Comparison of ENCODE assay signal across 19 cellular contexts in genomic region chr12:49415426-49416040, GRCh38. TPM values are rescaled to one million over a fixed set of nuclear protein-coding genes. Genes with fewer than 3 reads are reported as not detected.
DNase-seq lines count a peak whose midpoint lies in the region; ATAC-seq and TF ChIP-seq lines count a peak whose summit lies in the region.
"Had no signal": no experiment of that assay in that cellular context is flagged by ENCODE, and none has a peak within 500 bp of the region (broad histone marks: within the 10 kb centered on the region; RNA-seq: fewer than 3 reads in every experiment).

No MANE protein-coding gene starts in this region.

- no peak overlapping the region for H2BK12ac ChIP-seq in neuronal stem cell (ENCODE audit: low read length)

- WGBS in neuronal stem cell (ENCODE audit: extremely low coverage in 2 of 2, insufficient read length in 2 of 2, insufficient replicate concordance in 1 of 2), 2 donors, result no CpG with 5 or more reads among the region's 3 CpGs

- H2BK5ac ChIP-seq in neuronal stem cell (ENCODE audit: low read length), result no peak overlapping the region

- no peak for ATAC-seq in stimulated activated memory B cell treated with anti-CD40 and anti-IgM and Interleukin-4, amounts not matched to agents 10 μg/mL and 1 μg/mL and 100 μg/mL, for 72 hours
- no peak for ATAC-seq in GM19351 (IDR thresholded peaks at IDR 0.05; ENCODE audit: unreplicated experiment)

- no peak overlapping the region for H2BK120ac ChIP-seq in neuronal stem cell (ENCODE audit: low read depth, low read length)

- no peak overlapping the region for H3K4me2 ChIP-seq in neuronal stem cell (ENCODE audit: insufficient read depth, low read length, poor library complexity, severe bottlenecking)
- H3K4me2 ChIP-seq: BLaER1 treated with 17β-estradiol and CSF1 and Interleukin-3, amounts not matched to agents 10 nM and 100 nM had no signal

- H3K27ac Mint-ChIP-seq in stimulated activated memory B cell treated with anti-CD40 and anti-IgM and Interleukin-4, amounts not matched to agents 10 μg/mL and 1 μg/mL and 100 μg/mL, for 72 hours, result no peak overlapping the region

- H3K4me3 Mint-ChIP-seq in stimulated activated memory B cell treated with anti-CD40 and anti-IgM and Interleukin-4, amounts not matched to agents 10 μg/mL and 1 μg/mL and 100 μg/mL, for 72 hours, result no peak overlapping the region

- H3K27me3 ChIP-seq in neuronal stem cell (ENCODE audit: control insufficient read depth in 3 of 3, insufficient read depth in 3 of 3, low read depth in 1 of 3, low read length in 3 of 3), result no peaks in the 10 kb centered on the region
- H3K27me3 ChIP-seq: BLaER1 treated with 17β-estradiol and CSF1 and Interleukin-3, amounts not matched to agents 10 nM and 100 nM; SJCRH30 had no signal

- H2AK5ac ChIP-seq in neuronal stem cell (ENCODE audit: low read depth, low read length), result no peak overlapping the region

- no peak overlapping the region for H3K9ac ChIP-seq in neuronal stem cell (ENCODE audit: low read depth, low read length, poor library complexity)
- H3K9ac ChIP-seq: BLaER1 treated with 17β-estradiol and CSF1 and Interleukin-3, amounts not matched to agents 10 nM and 100 nM had no signal

- peak; percentile 60 for DNase-seq in GF-D8 (lab: John Stamatoyannopoulos, UW)
- peak; percentile 45 for DNase-seq in Jurkat, Clone E6-1 (ENCODE audit: low read depth, low spot score)
- peak; percentile 51 for DNase-seq in OCI-M1 (lab: John Stamatoyannopoulos, UW)
- peak; percentile 50 for DNase-seq in fibroblast of villous mesenchyme (ENCODE audit: low read depth)
- no peak for DNase-seq in neuronal stem cell (ENCODE audit: low spot score)
- DNase-seq in NCI-H2227 (lab: John Stamatoyannopoulos, UW; ENCODE audit: unreplicated experiment), result no peak
- DNase-seq: DMS79 treated with DMSO at 0.1 percent for 48 hours, H7, IMR-90, NCI-H1092, NCI-H146, NCI-H2081 treated with DMSO at 0.1 percent for 48 hours, NCI-H345, NCI-H69, SJCRH30, SW 1271 had no signal

- no peak overlapping the region for H3K4ac ChIP-seq in neuronal stem cell (ENCODE audit: low read length)

- no peaks in the 10 kb centered on the region for H3K4me1 ChIP-seq in neuronal stem cell (ENCODE audit: control insufficient read depth in 2 of 2, insufficient read depth in 1 of 2, low read depth in 1 of 2, low read length in 2 of 2)

- no peak overlapping the region for H3K4me3 ChIP-seq in Jurkat, Clone E6-1 (ENCODE audit: low read length)
- H3K4me3 ChIP-seq in fibroblast of villous mesenchyme (ENCODE audit: low read depth, low read length) (no peak overlapping the region), neuronal stem cell (ENCODE audit: low read length in 2 of 2) (no peak overlapping the region)
- H3K4me3 ChIP-seq: BLaER1 treated with 17β-estradiol and CSF1 and Interleukin-3, amounts not matched to agents 10 nM and 100 nM; SJCRH30 had no signal

- no peak overlapping the region for H3K18ac ChIP-seq in neuronal stem cell (ENCODE audit: low read length)

- H3K27ac ChIP-seq in neuronal stem cell (replicated peaks; ENCODE audit: low read length), result no peak overlapping the region
- H3K27ac ChIP-seq: BLaER1 treated with 17β-estradiol and CSF1 and Interleukin-3, amounts not matched to agents 10 nM and 100 nM; SJCRH30 had no signal

- no peaks in the 10 kb centered on the region for H3K9me3 Mint-ChIP-seq in stimulated activated memory B cell treated with anti-CD40 and anti-IgM and Interleukin-4, amounts not matched to agents 10 μg/mL and 1 μg/mL and 100 μg/mL, for 72 hours

- no peaks in the 10 kb centered on the region for H3K79me1 ChIP-seq in neuronal stem cell (ENCODE audit: low read depth, low read length)

- TF ChIP-seq CTCF in fibroblast of villous mesenchyme (IDR thresholded peaks at IDR 0.05; ENCODE audit: insufficient read depth, low read depth, low read length), result no peak

- no peak overlapping the region for H2BK15ac ChIP-seq in neuronal stem cell (ENCODE audit: low read length)

- H3K9me3 ChIP-seq in neuronal stem cell (replicated peaks in 1 of 2; ENCODE audit: control insufficient read depth in 2 of 2, insufficient read depth in 1 of 2, low read depth in 1 of 2, low read length in 2 of 2), result no peaks in the 10 kb centered on the region
- H3K9me3 ChIP-seq: BLaER1 treated with 17β-estradiol and CSF1 and Interleukin-3, amounts not matched to agents 10 nM and 100 nM; SJCRH30 had no signal

- H4K8ac ChIP-seq in neuronal stem cell (ENCODE audit: low read depth, low read length), result no peak overlapping the region

- no peak overlapping the region for H2AFZ ChIP-seq in neuronal stem cell (ENCODE audit: low read length)

- H4K91ac ChIP-seq in neuronal stem cell (ENCODE audit: low read depth, low read length, poor library complexity), result no peak overlapping the region

- peaks cover 0 to 2% of the 10 kb centered on the region in 2 donors for H3K36me3 ChIP-seq in neuronal stem cell (replicated peaks in 1 of 2; ENCODE audit: control insufficient read depth in 2 of 2, insufficient read depth in 2 of 2, low read length in 2 of 2)

- peaks cover 7% of the 10 kb centered on the region for H3K4me1 Mint-ChIP-seq in stimulated activated memory B cell treated with anti-CD40 and anti-IgM and Interleukin-4, amounts not matched to agents 10 μg/mL and 1 μg/mL and 100 μg/mL, for 72 hours

- H3K36me3 Mint-ChIP-seq in stimulated activated memory B cell treated with anti-CD40 and anti-IgM and Interleukin-4, amounts not matched to agents 10 μg/mL and 1 μg/mL and 100 μg/mL, for 72 hours, result peaks cover 6% of the 10 kb centered on the region

- no peak overlapping the region for H3K14ac ChIP-seq in neuronal stem cell (ENCODE audit: low read length)

- H3K23ac ChIP-seq in neuronal stem cell (ENCODE audit: low read depth, low read length, poor library complexity), result no peak overlapping the region

- H3K27me3 Mint-ChIP-seq in stimulated activated memory B cell treated with anti-CD40 and anti-IgM and Interleukin-4, amounts not matched to agents 10 μg/mL and 1 μg/mL and 100 μg/mL, for 72 hours, result no peaks in the 10 kb centered on the region

RNA-seq across cellular contexts. Expression of gene SPATS2, which starts 48.3 kb away (rescaled TPM):
- polyA plus RNA-seq in Jurkat, Clone E6-1 (2012; ENCODE audit: insufficient read depth, insufficient read length), result 19.5 TPM
- 30.6 and 32.4 TPM in 2 replicates for total RNA-seq in fibroblast of villous mesenchyme
- 52.9 TPM for polyA plus RNA-seq in neuronal stem cell (2013, experiment 1 of 2)
- polyA plus RNA-seq in neuronal stem cell (2013, experiment 2 of 2), result 53.9 TPM

Comparison
In these comparisons a context has a peak if more than half of its experiments do, and no peak if none do; other contexts are left out.
1. DNase-seq: peak in GF-D8 (single experiment), Jurkat, Clone E6-1 (single experiment), OCI-M1 (single experiment) and fibroblast of villous mesenchyme (single experiment); none in neuronal stem cell (single experiment) and NCI-H2227 (single experiment).